In the genomic region with DNA sequence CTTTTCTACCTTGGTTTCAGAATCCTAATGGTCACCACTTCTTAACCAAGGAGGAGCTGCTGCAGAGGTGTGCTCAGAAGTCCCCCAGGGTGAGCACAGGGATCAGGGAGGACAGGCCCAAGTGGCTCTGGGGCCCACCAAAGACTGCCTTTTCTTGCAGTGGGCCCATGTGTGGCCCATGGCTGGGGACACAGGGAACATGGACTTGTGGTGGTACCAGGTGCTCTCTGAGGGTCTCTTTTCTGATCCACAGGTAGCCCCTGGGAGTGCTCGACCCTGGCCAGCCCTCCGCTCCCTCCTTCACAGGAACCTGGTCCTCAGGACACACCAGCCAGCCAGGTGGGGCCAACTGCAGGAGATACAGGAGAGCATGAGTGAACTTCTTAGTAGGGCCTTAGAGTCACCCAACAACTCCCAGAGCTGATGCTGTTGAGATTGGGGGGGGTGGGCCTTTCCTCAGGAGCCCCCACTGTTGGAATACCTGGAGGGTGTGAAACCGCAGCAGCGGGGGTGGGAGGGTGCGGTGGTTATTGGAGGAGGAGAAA, we compare ENCODE assay signal across 9 cellular contexts. TPM values are rescaled to one million over a fixed set of nuclear protein-coding genes. Genes with fewer than 3 reads are reported as not detected.
DNase-seq lines count a peak whose midpoint lies in the region; ATAC-seq and TF ChIP-seq lines count a peak whose summit lies in the region.
"Had no signal": no experiment of that assay in that cellular context is flagged by ENCODE, and none has a peak within 500 bp of the region (broad histone marks: within the 10 kb centered on the region; RNA-seq: fewer than 3 reads in every experiment).

No MANE protein-coding gene starts in this region.

- H3K23ac ChIP-seq in mesendoderm (ENCODE audit: low read length) = no peak overlapping the region

- H3K9me3 Mint-ChIP-seq in stimulated activated naive CD8-positive, alpha-beta T cell treated with anti-CD3 and anti-CD28 coated beads, Interleukin-15, Interleukin-2, amounts not matched to agents 100 ng/mL and 50 ng/mL, for 24 hours = no peaks in the 10 kb centered on the region
- no peaks in the 10 kb centered on the region for H3K9me3 Mint-ChIP-seq in activated naive CD8-positive, alpha-beta T cell treated with anti-CD3 and anti-CD28 coated beads, Interleukin-2, amount 50 U/mL, for 24 hours

- H3K36me3 Mint-ChIP-seq in stimulated activated naive CD8-positive, alpha-beta T cell treated with anti-CD3 and anti-CD28 coated beads, Interleukin-15, Interleukin-2, amounts not matched to agents 100 ng/mL and 50 ng/mL, for 24 hours (ENCODE audit: low read depth) = peaks cover 36% of the 10 kb centered on the region
- peaks cover 22% of the 10 kb centered on the region for H3K36me3 Mint-ChIP-seq in activated naive CD8-positive, alpha-beta T cell treated with anti-CD3 and anti-CD28 coated beads, Interleukin-2, amount 50 U/mL, for 24 hours (ENCODE audit: low read depth)

- H3K27me3 Mint-ChIP-seq in stimulated activated naive CD8-positive, alpha-beta T cell treated with anti-CD3 and anti-CD28 coated beads, Interleukin-15, Interleukin-2, amounts not matched to agents 100 ng/mL and 50 ng/mL, for 24 hours = no peaks in the 10 kb centered on the region
- H3K27me3 Mint-ChIP-seq in activated naive CD8-positive, alpha-beta T cell treated with anti-CD3 and anti-CD28 coated beads, Interleukin-2, amount 50 U/mL, for 24 hours = no peaks in the 10 kb centered on the region

- peaks cover 26% of the 10 kb centered on the region for H3K4me1 Mint-ChIP-seq in stimulated activated naive CD8-positive, alpha-beta T cell treated with anti-CD3 and anti-CD28 coated beads, Interleukin-15, Interleukin-2, amounts not matched to agents 100 ng/mL and 50 ng/mL, for 24 hours (ENCODE audit: low read depth)
- H3K4me1 Mint-ChIP-seq in activated naive CD8-positive, alpha-beta T cell treated with anti-CD3 and anti-CD28 coated beads, Interleukin-2, amount 50 U/mL, for 24 hours = peaks cover 26% of the 10 kb centered on the region

- H3K27me3 ChIP-seq in mesendoderm (ENCODE audit: insufficient read depth, low read length, poor library complexity) (no peaks in the 10 kb centered on the region), aorta (ENCODE audit: control insufficient read depth in 1 of 2, insufficient read depth in 2 of 2, low read length in 1 of 2) (no peaks in the 10 kb centered on the region)
- H3K27me3 ChIP-seq: dorsolateral prefrontal cortex had no signal

- peak overlapping the region; percentile 68 for H3K27ac Mint-ChIP-seq in stimulated activated naive CD8-positive, alpha-beta T cell treated with anti-CD3 and anti-CD28 coated beads, Interleukin-15, Interleukin-2, amounts not matched to agents 100 ng/mL and 50 ng/mL, for 24 hours
- peak overlapping the region; percentile 31 for H3K27ac Mint-ChIP-seq in activated naive CD8-positive, alpha-beta T cell treated with anti-CD3 and anti-CD28 coated beads, Interleukin-2, amount 50 U/mL, for 24 hours

- H3K79me2 ChIP-seq in mesendoderm (ENCODE audit: control insufficient read depth, insufficient read depth, low read length) = peaks cover 15% of the 10 kb centered on the region

- peaks cover 16% of the 10 kb centered on the region for H3K79me1 ChIP-seq in mesendoderm (ENCODE audit: low read length)

- H2BK5ac ChIP-seq in mesendoderm (ENCODE audit: low read length) = no peak overlapping the region

- no peak overlapping the region for H2BK15ac ChIP-seq in mesendoderm (replicated peaks; ENCODE audit: low read depth)

- H3K4me3 ChIP-seq in mesendoderm (ENCODE audit: low read length) (no peak overlapping the region), aorta (ENCODE audit: low read length in 2 of 2) (no peak overlapping the region)

- no peak for TF ChIP-seq POLR2A in GM18505 (IDR thresholded peaks at IDR 0.05; ENCODE audit: borderline replicate concordance, extremely low read depth, insufficient read depth, insufficient read length)

- H3K36me3 ChIP-seq in mesendoderm (ENCODE audit: control insufficient read depth, insufficient read depth, low read length) (peaks cover 10% of the 10 kb centered on the region), aorta (ENCODE audit: control insufficient read depth in 1 of 2, insufficient read depth in 2 of 2, low read length in 1 of 2) (peaks cover 0 to 8% of the 10 kb centered on the region in 2 donors)

- ATAC-seq in stimulated activated naive CD8-positive, alpha-beta T cell treated with anti-CD3 and anti-CD28 coated beads, Interleukin-15, Interleukin-2, amounts not matched to agents 100 U/mL and 50 U/mL, for 24 hours = no peak
- ATAC-seq in activated naive CD8-positive, alpha-beta T cell treated with anti-CD3 and anti-CD28 coated beads, Interleukin-2, amount 50 U/mL, for 24 hours = no peak
- ATAC-seq in aorta (ENCODE audit: low FRiP score) (no peak), GM18505 (IDR thresholded peaks at IDR 0.05; ENCODE audit: unreplicated experiment) (no peak)

- H3K4me2 ChIP-seq in mesendoderm (ENCODE audit: low read length) = no peak overlapping the region

- H3K18ac ChIP-seq in mesendoderm (ENCODE audit: low read length) = no peak overlapping the region

- no peaks in the 10 kb centered on the region for H3K4me1 ChIP-seq in mesendoderm (ENCODE audit: control insufficient read depth, low read depth, low read length)
- H3K4me1 ChIP-seq in aorta (ENCODE audit: control insufficient read depth in 1 of 2, insufficient read depth in 2 of 2, low read length in 2 of 2) = no peaks in the 10 kb centered on the region

- no peak for DNase-seq in stimulated activated naive CD8-positive, alpha-beta T cell treated with anti-CD3 and anti-CD28 coated beads, Interleukin-15, Interleukin-2, amounts not matched to agents 100 U/mL and 50 U/mL, for 24 hours
- no peak for DNase-seq in activated naive CD8-positive, alpha-beta T cell treated with anti-CD3 and anti-CD28 coated beads, Interleukin-2, amount 50 U/mL, for 24 hours
- DNase-seq in mesendoderm (no peak), aorta (peak; percentile 34 to 55), GF-D8 (lab: John Stamatoyannopoulos, UW) (no peak)
- no peak for DNase-seq in NK-92 treated with Interleukin-12 subunit alpha and Interleukin-12 subunit beta, amount 100 ng/mL, for 24 hours (lab: John Stamatoyannopoulos, UW)

- no peak overlapping the region for H4K5ac ChIP-seq in mesendoderm (ENCODE audit: low read length)

- H2AK5ac ChIP-seq in mesendoderm (ENCODE audit: low read length) = no peak overlapping the region

- H2BK120ac ChIP-seq in mesendoderm (ENCODE audit: low read depth, low read length) = no peak overlapping the region

- H3K27ac ChIP-seq in mesendoderm (ENCODE audit: low read depth, low read length) (no peak overlapping the region), aorta (ENCODE audit: low read depth in 1 of 2, low read length in 2 of 2) (no peak overlapping the region)

- H3K9ac ChIP-seq in mesendoderm (ENCODE audit: low read length) = no peak overlapping the region

- no peaks in the 10 kb centered on the region for H3K9me3 ChIP-seq in aorta (ENCODE audit: control insufficient read depth, low read length)

- intact Hi-C loops in aorta (cut with DNase I) = no loop called here

- H3K4ac ChIP-seq in mesendoderm (ENCODE audit: low read depth, low read length) = no peak overlapping the region

- no peak overlapping the region for H3K4me3 Mint-ChIP-seq in stimulated activated naive CD8-positive, alpha-beta T cell treated with anti-CD3 and anti-CD28 coated beads, Interleukin-15, Interleukin-2, amounts not matched to agents 100 ng/mL and 50 ng/mL, for 24 hours
- no peak overlapping the region for H3K4me3 Mint-ChIP-seq in activated naive CD8-positive, alpha-beta T cell treated with anti-CD3 and anti-CD28 coated beads, Interleukin-2, amount 50 U/mL, for 24 hours

- peak overlapping the region; percentile 95 for H3K56ac ChIP-seq in mesendoderm (ENCODE audit: low read length)

- no CpG with 5 or more reads among the region's 5 CpGs for WGBS in mesendoderm (ENCODE audit: extremely low coverage, insufficient coverage, low lambda C conversion rate)
- WGBS in aorta, 2 donors = 72 to 90% methylated on average over 4 to 5 of the region's 5 CpGs

- H4K8ac ChIP-seq in mesendoderm (ENCODE audit: low read depth, low read length) = no peak overlapping the region

RNA-seq across cellular contexts. Expression of a gene that starts 2.0 kb away (rescaled TPM):
- polyA plus RNA-seq in mesendoderm (2013, experiment 1 of 2) = 34.0 TPM
- 34.8 TPM for polyA plus RNA-seq in mesendoderm (2013, experiment 2 of 2)
- 10 to 100 TPM; 60.7 to 63.1 TPM for total RNA-seq in aorta
- polyA plus RNA-seq in aorta = 100 to 1,000 TPM in 1 of 2 donors, 10 to 100 TPM in 1; 40.7 to 102 TPM

RNA-seq across cellular contexts. Expression of a gene that starts 4.3 kb away (rescaled TPM):
- 1,253 TPM for polyA plus RNA-seq in mesendoderm (2013, experiment 1 of 2)
- polyA plus RNA-seq in mesendoderm (2013, experiment 2 of 2) = 1,244 TPM
- total RNA-seq in aorta = 100 to 1,000 TPM; 563 to 812 TPM
- polyA plus RNA-seq in aorta = 100 to 1,000 TPM; 571 to 688 TPM

RNA-seq across cellular contexts. Expression of a gene that starts 10.3 kb away (rescaled TPM):
- polyA plus RNA-seq in mesendoderm (2013, experiment 1 of 2) = 9.1 TPM
- polyA plus RNA-seq in mesendoderm (2013, experiment 2 of 2) = 8.7 TPM
- total RNA-seq in aorta = 100 to 1,000 TPM; 139 to 185 TPM
- 100 to 1,000 TPM; 136 to 224 TPM for polyA plus RNA-seq in aorta

RNA-seq across cellular contexts. Expression of a gene that starts 17.4 kb away (rescaled TPM):
- polyA plus RNA-seq in mesendoderm (2013, experiment 1 of 2) = not detected
- not detected for polyA plus RNA-seq in mesendoderm (2013, experiment 2 of 2)
- 1 to 10 TPM; 1.8 to 3.9 TPM for total RNA-seq in aorta
- polyA plus RNA-seq in aorta = 1 to 10 TPM; 1.8 to 2.9 TPM

RNA-seq across cellular contexts. Expression of a gene that starts 26.0 kb away (rescaled TPM):
- 87.5 TPM for polyA plus RNA-seq in mesendoderm (2013, experiment 1 of 2)
- 89.2 TPM for polyA plus RNA-seq in mesendoderm (2013, experiment 2 of 2)
- total RNA-seq in aorta = 10 to 100 TPM; 40.2 to 47.7 TPM
- 10 to 100 TPM; 57.2 to 73.1 TPM for polyA plus RNA-seq in aorta

Comparison
In these comparisons a context has a peak if more than half of its experiments do, and no peak if none do; other contexts are left out.
1. DNase-seq: peak in aorta (2 of 2); none in stimulated activated naive CD8-positive, alpha-beta T cell treated with anti-CD3 and anti-CD28 coated beads, Interleukin-15, Interleukin-2, amounts not matched to agents 100 U/mL and 50 U/mL, for 24 hours (single experiment), activated naive CD8-positive, alpha-beta T cell treated with anti-CD3 and anti-CD28 coated beads, Interleukin-2, amount 50 U/mL, for 24 hours (single experiment), mesendoderm (single experiment), NK-92 treated with Interleukin-12 subunit alpha and Interleukin-12 subunit beta, amount 100 ng/mL, for 24 hours (single experiment) and GF-D8 (single experiment).